ENCODE assay signal across 8 cellular contexts in genomic region chr19:15448778-15449619, GRCh38. TPM values are rescaled to one million over a fixed set of nuclear protein-coding genes. Genes with fewer than 3 reads are reported as not detected.
DNase-seq lines count a peak whose midpoint lies in the region; ATAC-seq, FAIRE-seq and TF ChIP-seq lines count a peak whose summit lies in the region.

No MANE protein-coding gene starts in this region.

- H3K36me3 ChIP-seq in HUES6 (ENCODE audit: control insufficient read depth, insufficient read depth, low read length) (no peaks in the 10 kb centered on the region), brain microvascular endothelial cell (replicated peaks) (no peaks in the 10 kb centered on the region), mucosa of stomach (ENCODE audit: control insufficient read depth, insufficient read depth, low read length) (no peaks in the 10 kb centered on the region)

- DNase-seq in GM12891 (ENCODE audit: insufficient read length, low spot score) (peak; percentile 54), brain microvascular endothelial cell (no peak), GM19240 (ENCODE audit: insufficient read length, low spot score) (no peak), hippocampal formation (lab: John Stamatoyannopoulos, UW) (no peak), kidney tubule cell (ENCODE audit: low spot score) (no peak)

- H3K27me3 ChIP-seq in HUES6 (ENCODE audit: control insufficient read depth, insufficient read depth, low read length), result peaks cover 15% of the 10 kb centered on the region
- no peaks in the 10 kb centered on the region for H3K27me3 ChIP-seq in brain microvascular endothelial cell (replicated peaks)
- H3K27me3 ChIP-seq in mucosa of stomach (ENCODE audit: control insufficient read depth, insufficient read depth, low read length), result peaks cover 8% of the 10 kb centered on the region

- no peak for TF ChIP-seq CTCF in brain microvascular endothelial cell (IDR thresholded peaks at IDR 0.05; ENCODE audit: low read depth, low read length, missing control alignments)

- in situ Hi-C loops in brain microvascular endothelial cell (cut with HindIII; ENCODE audit: low pct_ligation_motif_present, low sequenced_read_pairs), result no loop called here

- FAIRE-seq in GM12891 (lab: Jason Lieb, UNC), result peak; percentile 72

- H3K27ac ChIP-seq in HUES6 (ENCODE audit: low read depth, low read length), result no peak overlapping the region
- H3K27ac ChIP-seq in brain microvascular endothelial cell, result no peak overlapping the region

- H3K4me3 ChIP-seq in HUES6 (ENCODE audit: low read depth, low read length) (peak overlapping the region; percentile 62), brain microvascular endothelial cell (ENCODE audit: low read depth, low read length) (peak overlapping the region; percentile 66), mucosa of stomach (ENCODE audit: low read length) (no peak overlapping the region)

- H3K9me3 ChIP-seq in HUES6 (ENCODE audit: control insufficient read depth, insufficient read depth, low read depth, low read length) (no peaks in the 10 kb centered on the region), mucosa of stomach (ENCODE audit: control insufficient read depth, low read length) (no peaks in the 10 kb centered on the region)

- ATAC-seq in HG03520 (IDR thresholded peaks at IDR 0.05; ENCODE audit: unreplicated experiment), result no peak

- TF ChIP-seq POLR2A in GM12891 (IDR thresholded peaks at IDR 0.05; ENCODE audit: low read depth, low read length), result no peak

- H3K4me1 ChIP-seq in HUES6 (ENCODE audit: control insufficient read depth, insufficient read depth, low read length) (peaks cover 15% of the 10 kb centered on the region; the same call in 1 of the 2 replicates), mucosa of stomach (ENCODE audit: control insufficient read depth, insufficient read depth, low read length) (peaks cover 29% of the 10 kb centered on the region)

- H3K9ac ChIP-seq in HUES6 (ENCODE audit: low read length) (no peak overlapping the region), mucosa of stomach (ENCODE audit: low read length) (peak overlapping the region; percentile 55)

TF ChIP-seq in GM12891, 5 proteins besides CTCF, POLR2A, EP300 and RAD21:
- TF ChIP-seq POLR2AphosphoS5 (IDR thresholded peaks at IDR 0.05; ENCODE audit: low read depth, low read length) (no peak), SPI1 (IDR thresholded peaks at IDR 0.05; ENCODE audit: low read depth, low read length) (no peak), TAF1 (IDR thresholded peaks at IDR 0.05; ENCODE audit: low read depth, low read length) (no peak), POU2F2 (IDR thresholded peaks at IDR 0.05; ENCODE audit: low read depth, low read length) (no peak), PAX5 (IDR thresholded peaks at IDR 0.05; ENCODE audit: insufficient read depth, low read length, severe bottlenecking) (no peak)

RNA-seq across cellular contexts. Expression of gene WIZ, which starts 0.8 kb away (rescaled TPM):
- polyA plus RNA-seq in GM12891 (2012; ENCODE audit: low read depth, missing spikeins), result 9.0 TPM

RNA-seq across cellular contexts. Expression of gene RASAL3, which starts 15.3 kb away (rescaled TPM):
- polyA plus RNA-seq in GM12891 (2012; ENCODE audit: low read depth, missing spikeins), result 31.9 TPM

RNA-seq across cellular contexts. Expression of gene AKAP8L, which starts 30.2 kb away (rescaled TPM):
- 37.3 TPM for polyA plus RNA-seq in GM12891 (2012; ENCODE audit: low read depth, missing spikeins)

RNA-seq across cellular contexts. Expression of gene PGLYRP2, which starts 30.3 kb away (rescaled TPM):
- polyA plus RNA-seq in GM12891 (2012; ENCODE audit: low read depth, missing spikeins), result 0.04 TPM

RNA-seq across cellular contexts. Expression of gene CYP4F22, which starts 59.3 kb away (rescaled TPM):
- not detected for polyA plus RNA-seq in GM12891 (2012; ENCODE audit: low read depth, missing spikeins)
